ENCODE assay signal across 7 cellular contexts in genomic region chr1:24724345-24725208, GRCh38. TPM values are rescaled to one million over a fixed set of nuclear protein-coding genes. Genes with fewer than 3 reads are reported as not detected.
DNase-seq lines count a peak whose midpoint lies in the region; ATAC-seq and TF ChIP-seq lines count a peak whose summit lies in the region.

No MANE protein-coding gene starts in this region.

- peak overlapping the region; percentile 92 for H2AK5ac ChIP-seq in IMR-90 (ENCODE audit: low read depth, low read length)

- dilution Hi-C loops in IMR-90 (cut with HindIII; ENCODE audit: low sequenced_read_pairs, unreplicated experiment) = no loop called here

- H2AK9ac ChIP-seq in IMR-90 (replicated peaks; ENCODE audit: low read depth, low read length, poor library complexity) = peak overlapping the region; percentile 97

- no peaks in the 10 kb centered on the region for H4K20me1 ChIP-seq in IMR-90 (ENCODE audit: insufficient read depth, low read length)

- peak overlapping the region; percentile 88 for H2BK5ac ChIP-seq in IMR-90 (ENCODE audit: low read depth, low read length, poor library complexity, severe bottlenecking)

- H3K36me3 ChIP-seq in IMR-90 (ENCODE audit: control insufficient read depth, insufficient read depth, low read length) = no peaks in the 10 kb centered on the region
- H3K36me3 ChIP-seq in tibial artery = no peaks in the 10 kb centered on the region

- H2BK20ac ChIP-seq in IMR-90 (ENCODE audit: low read depth, low read length) = peak overlapping the region; percentile 97

- H3K14ac ChIP-seq in IMR-90 (replicated peaks; ENCODE audit: low read depth, low read length) = peak overlapping the region; percentile 97

- peaks cover 3 to 38% of the 10 kb centered on the region in 2 experiments; a peak in 3 of 4 replicates for H3K79me1 ChIP-seq in IMR-90 (ENCODE audit: low read depth in 1 of 2, low read length in 2 of 2)

- POLR2A ChIA-PET in IMR-90 (lab: Charles Lee; ENCODE audit: unreplicated experiment) = interaction anchor here (0.7 kb wide), 1 partner anchor 21 kb away, joined by 3 read pairs; the partner anchor contains the start of gene CLIC4

- H4K8ac ChIP-seq in IMR-90 (ENCODE audit: low read depth in 2 of 2, low read length in 2 of 2) = peak overlapping the region; percentile 84 to 97

- H3K9me1 ChIP-seq in IMR-90 (ENCODE audit: insufficient read depth, low read length) = peaks cover 17% of the 10 kb centered on the region; the same call in 1 of the 2 replicates

- DNase-seq in IMR-90 = peak; percentile 84
- peak; percentile 51 for DNase-seq in astrocyte of the hippocampus (ENCODE audit: low read depth, low spot score)
- DNase-seq in tibial artery = no peak
- DNase-seq in RPMI8226 = no peak
- DNase-seq in stimulated activated CD4-positive, alpha-beta T cell treated with anti-CD3 and anti-CD28 coated beads, Interleukin-4, amount 100 ng/mL, for 4 hours = no peak

- H2AFZ ChIP-seq in IMR-90 (replicated peaks; ENCODE audit: low read length, poor library complexity) = peak overlapping the region; percentile 66

- peaks cover 24% of the 10 kb centered on the region for H3K4me1 ChIP-seq in IMR-90 (ENCODE audit: control insufficient read depth, insufficient read depth, low read length)
- H3K4me1 ChIP-seq in tibial artery = peaks cover 0 to 39% (median 20%) of the 10 kb centered on the region in 4 donors

- H2BK120ac ChIP-seq in IMR-90 (ENCODE audit: low read depth, low read length) = peak overlapping the region; percentile 94

- peak overlapping the region; percentile 85 for H3K23ac ChIP-seq in IMR-90 (ENCODE audit: low read depth, low read length)

- no peak for TF ChIP-seq RAD21 in IMR-90 (IDR thresholded peaks at IDR 0.05; ENCODE audit: low read length)

- H3K4me3 ChIP-seq in IMR-90 (ENCODE audit: insufficient read depth, low read depth, low read length) = no peak overlapping the region
- H3K4me3 ChIP-seq in tibial artery = no peak overlapping the region

- H3K9me3 ChIP-seq in IMR-90 (ENCODE audit: control insufficient read depth, insufficient read depth, low read length) (no peaks in the 10 kb centered on the region), tibial artery (no peaks in the 10 kb centered on the region)

- in situ Hi-C loops in IMR-90 (cut with MboI; ENCODE audit: low sequenced_read_pairs) = no loop called here

- H4K5ac ChIP-seq in IMR-90 (ENCODE audit: low read depth, low read length) = peak overlapping the region; percentile 88

- peak overlapping the region; percentile 72 for H3K18ac ChIP-seq in IMR-90 (ENCODE audit: low read depth, low read length)

- H3K27me3 ChIP-seq in IMR-90 (ENCODE audit: control insufficient read depth, insufficient read depth, low read length) (no peaks in the 10 kb centered on the region), layer of hippocampus (ENCODE audit: control insufficient read depth, insufficient read depth, low read length) (no peaks in the 10 kb centered on the region), tibial artery (no peaks in the 10 kb centered on the region)

- ATAC-seq in IMR-90 (ENCODE audit: low read depth) (peak; percentile 85), GM19328 (IDR thresholded peaks at IDR 0.05; ENCODE audit: unreplicated experiment) (no peak)

- intact Hi-C loops in IMR-90 (cut with micrococcal nuclease) = no loop called here
- intact Hi-C loops in tibial artery (cut with DNase I; ENCODE audit: low total_unique reads) = no loop called here

- peak overlapping the region; percentile 13; the same call in 1 of the 2 replicates for H3K4me2 ChIP-seq in IMR-90 (ENCODE audit: low read depth, low read length)

- peak overlapping the region; percentile 94 for H3K4ac ChIP-seq in IMR-90 (ENCODE audit: low read depth, low read length)

- TF ChIP-seq CTCF in IMR-90 (conservative IDR thresholded peaks at IDR 0.05; ENCODE audit: low read depth, low read length) (no peak), tibial artery (IDR thresholded peaks at IDR 0.05) (no peak)

- BruUV-seq in IMR-90 (replicated peaks; lab: Mats Ljungman, UMichigan) = no TSS peak

- peak overlapping the region; percentile 25; the same call in 1 of the 2 replicates for H3K9ac ChIP-seq in IMR-90 (ENCODE audit: low read depth, low read length)

- CTCF ChIA-PET in IMR-90 (lab: Yijun Ruan, JAX) = interaction anchor here (0.5 to 2.7 kb wide), 3 partner anchors 31 to 106 kb away, joined by 3 to 7 read pairs (median 3); no protein-coding TSS in a partner anchor

- 73% methylated on average over 5 of the region's 13 CpGs; no CpG with 5 or more reads in 1 of the 2 experiments for WGBS in IMR-90 (ENCODE audit: extremely low coverage in 2 of 2, insufficient read length in 1 of 2), 2 experiments

- H2BK15ac ChIP-seq in IMR-90 (ENCODE audit: low read depth, low read length) = peak overlapping the region; percentile 97; the same call in 2 of the 3 replicates

- peak overlapping the region; percentile 96 for H4K91ac ChIP-seq in IMR-90 (ENCODE audit: insufficient read depth, low read depth, low read length)

- peak overlapping the region; percentile 39 for H3K56ac ChIP-seq in IMR-90 (ENCODE audit: extremely low read depth, insufficient read depth, low read length)

- TF ChIP-seq POLR2A in IMR-90 (IDR thresholded peaks at IDR 0.05; ENCODE audit: low read depth, low read length) = no peak

- peak overlapping the region; percentile 86 for H3K27ac ChIP-seq in IMR-90 (ENCODE audit: insufficient read depth, low read length)
- H3K27ac ChIP-seq in layer of hippocampus (ENCODE audit: low read depth, low read length) = peak overlapping the region; percentile 65
- peak overlapping the region; percentile 20 to 54 for H3K27ac ChIP-seq in tibial artery

TF ChIP-seq in IMR-90, 13 proteins besides CTCF, POLR2A, EP300 and RAD21:
- TF ChIP-seq, protein P1, sequence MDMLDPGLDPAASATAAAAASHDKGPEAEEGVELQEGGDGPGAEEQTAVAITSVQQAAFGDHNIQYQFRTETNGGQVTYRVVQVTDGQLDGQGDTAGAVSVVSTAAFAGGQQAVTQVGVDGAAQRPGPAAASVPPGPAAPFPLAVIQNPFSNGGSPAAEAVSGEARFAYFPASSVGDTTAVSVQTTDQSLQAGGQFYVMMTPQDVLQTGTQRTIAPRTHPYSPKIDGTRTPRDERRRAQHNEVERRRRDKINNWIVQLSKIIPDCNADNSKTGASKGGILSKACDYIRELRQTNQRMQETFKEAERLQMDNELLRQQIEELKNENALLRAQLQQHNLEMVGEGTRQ (IDR thresholded peaks at IDR 0.05; ENCODE audit: low read depth, low read length) = peak; percentile 90
- no peak for TF ChIP-seq CEBPB (IDR thresholded peaks at IDR 0.05; ENCODE audit: low read depth, low read length)

RNA-seq across cellular contexts. Expression of gene CLIC4, which starts 20.7 kb away (rescaled TPM):
- total RNA-seq in IMR-90 (2012; rRNA removed) = 392 and 524 TPM in 2 replicates
- polyA plus RNA-seq in IMR-90 (2012; rRNA removed) = 194 and 242 TPM in 2 replicates
- 181 and 264 TPM in 2 replicates for polyA plus RNA-seq in IMR-90 (2012; cell fraction: cytosol; rRNA removed)
- 149 and 183 TPM in 2 replicates for polyA plus RNA-seq in IMR-90 (2012; cell fraction: nucleus; rRNA removed; ENCODE audit: low replicate concordance)

Comparison
In these comparisons a context has a peak if more than half of its experiments do, and no peak if none do; other contexts are left out.
1. DNase-seq: peak in IMR-90 (single experiment) and astrocyte of the hippocampus (single experiment); none in tibial artery (0 of 2), RPMI8226 (single experiment) and stimulated activated CD4-positive, alpha-beta T cell treated with anti-CD3 and anti-CD28 coated beads, Interleukin-4, amount 100 ng/mL, for 4 hours (0 of 2).
2. Peak in every context shown above with its lines, with median percentiles within 50 percentile points of each other: H3K27ac ChIP-seq.